14 cellular contexts compared by ENCODE assay signal in genomic region chr1:154808909-154809262, GRCh38.
DNase-seq lines count a peak whose midpoint lies in the region; ATAC-seq and TF ChIP-seq lines count a peak whose summit lies in the region.
"Had no signal": no experiment of that assay in that cellular context is flagged by ENCODE, and none has a peak within 500 bp of the region (broad histone marks: within the 10 kb centered on the region; RNA-seq: fewer than 3 reads in every experiment).

No MANE protein-coding gene starts in this region.

- no peak overlapping the region for H3K4me3 ChIP-seq in CD8-positive, alpha-beta T cell (ENCODE audit: low read depth, low read length)

- CTCF ChIA-PET in GM10248 (lab: Yijun Ruan, JAX), result interaction anchor here (0.8 to 1.9 kb wide), 14 partner anchors 8 to 329 kb away, joined by 3 to 10 read pairs (median 4); no protein-coding TSS in a partner anchor
- CTCF ChIA-PET in CD8-positive, alpha-beta T cell (lab: Charles Lee), result interaction anchor here (1.1 kb wide), 1 partner anchor 139 kb away, joined by 3 read pairs; no protein-coding TSS in a partner anchor

- no peak overlapping the region for H3K27ac ChIP-seq in CD8-positive, alpha-beta T cell (ENCODE audit: low read depth, low read length)

- TF ChIP-seq CTCF in GM10248 (IDR thresholded peaks at IDR 0.05; ENCODE audit: control extremely low read depth, extremely low read depth, low read depth, missing control alignments), result no peak
- TF ChIP-seq CTCF in CD8-positive, alpha-beta T cell (IDR thresholded peaks at IDR 0.05), result no peak

- POLR2A ChIA-PET in GM10248 (lab: Yijun Ruan, JAX), result interaction anchor here (1.2 to 1.4 kb wide), 2 partner anchors 22 to 36 kb away, joined by 3 to 12 read pairs; no protein-coding TSS in a partner anchor
- POLR2A ChIA-PET in CD8-positive, alpha-beta T cell (lab: Charles Lee), result no interaction called here

- no peak overlapping the region for H3K27ac Mint-ChIP-seq in CD8-positive, alpha-beta T cell

- peaks cover 3% of the 10 kb centered on the region for H3K27me3 Mint-ChIP-seq in CD8-positive, alpha-beta T cell (ENCODE audit: low read depth)

- no peaks in the 10 kb centered on the region for H3K9me3 Mint-ChIP-seq in CD8-positive, alpha-beta T cell
- H3K9me3 Mint-ChIP-seq: naive thymus-derived CD8-positive, alpha-beta T cell had no signal

- no peaks in the 10 kb centered on the region for H3K9me3 ChIP-seq in CD8-positive, alpha-beta T cell (ENCODE audit: low read length)

- no peak overlapping the region for H3K4me3 Mint-ChIP-seq in CD8-positive, alpha-beta T cell
- H3K4me3 Mint-ChIP-seq: CD4-positive, alpha-beta memory T cell; naive thymus-derived CD8-positive, alpha-beta T cell had no signal

- no peaks in the 10 kb centered on the region for H3K36me3 ChIP-seq in CD8-positive, alpha-beta T cell (ENCODE audit: insufficient read depth, low read length)

- peak; percentile 51 for ATAC-seq in GM19463 (IDR thresholded peaks at IDR 0.05; ENCODE audit: unreplicated experiment)
- no peak for ATAC-seq in CD8-positive, alpha-beta T cell
- ATAC-seq: naive thymus-derived CD8-positive, alpha-beta T cell had no signal

- peaks cover 13% of the 10 kb centered on the region for H3K4me1 Mint-ChIP-seq in CD8-positive, alpha-beta T cell (ENCODE audit: low read depth)

- intact Hi-C loops in CD8-positive, alpha-beta T cell (cut with DNase I, micrococcal nuclease), result no loop called here

- DNase-seq in GM10248 (ENCODE audit: extremely low spot score) (peak; percentile 63), NCI-H69 (lab: John Stamatoyannopoulos, UW) (peak; percentile 56), left kidney (ENCODE audit: low read depth, low spot score) (peak; percentile 84), cerebellar nuclear complex (lab: John Stamatoyannopoulos, UW) (no peak), NCI-H2081 (lab: John Stamatoyannopoulos, UW) (no peak), NCI-H1092 treated with DMSO at 0.1 percent for 48 hours (lab: John Stamatoyannopoulos, UW) (no peak)
- DNase-seq in CD8-positive, alpha-beta T cell, result no peak
- DNase-seq: CD4-positive, alpha-beta memory T cell; KG1; NCI-H774; stimulated activated CD4-positive, alpha-beta T cell treated with anti-CD3 and anti-CD28 coated beads, Interleukin-15, amount 100 ng/mL, for 24 hours; stimulated activated naive CD4-positive, alpha-beta T cell treated with Interleukin-2 at 50 U/mL for 16 hours had no signal

- H3K4me1 ChIP-seq in CD8-positive, alpha-beta T cell (ENCODE audit: insufficient read depth, low read length), result no peaks in the 10 kb centered on the region

- no peaks in the 10 kb centered on the region for H3K36me3 Mint-ChIP-seq in CD8-positive, alpha-beta T cell
- H3K36me3 Mint-ChIP-seq: CD4-positive, alpha-beta memory T cell; naive thymus-derived CD8-positive, alpha-beta T cell had no signal

- no peaks in the 10 kb centered on the region for H3K27me3 ChIP-seq in CD8-positive, alpha-beta T cell (ENCODE audit: insufficient read depth, low read length)

Comparison
In these comparisons a context has a peak if more than half of its experiments do, and no peak if none do; other contexts are left out.
1. DNase-seq: peak in GM10248 (single experiment), NCI-H69 (single experiment) and left kidney (single experiment); none in cerebellar nuclear complex (0 of 2), NCI-H2081 (0 of 2), NCI-H1092 treated with DMSO at 0.1 percent for 48 hours (single experiment) and CD8-positive, alpha-beta T cell (0 of 7).